Comparison of ENCODE assay signal across 19 cellular contexts in genomic region chr5:37955748-37956147, GRCh38.
DNase-seq lines count a peak whose midpoint lies in the region; FAIRE-seq and TF ChIP-seq lines count a peak whose summit lies in the region.
"Had no signal": no experiment of that assay in that cellular context is flagged by ENCODE, and none has a peak within 500 bp of the region (broad histone marks: within the 10 kb centered on the region; RNA-seq: fewer than 3 reads in every experiment).

No MANE protein-coding gene starts in this region.

- POLR2A ChIA-PET in HEK293 (lab: Yijun Ruan, JAX), result no interaction called here
- POLR2A ChIA-PET in Caco-2 (lab: Charles Lee), result no interaction called here
- POLR2A ChIA-PET in HEK293T (lab: Yijun Ruan, JAX), result interaction anchor here (1.3 kb wide), 1 partner anchor 14 kb away, joined by 3 read pairs; no protein-coding TSS in a partner anchor

- H3K36me3 Mint-ChIP-seq in Caco-2 (ENCODE audit: insufficient read depth, unreplicated experiment), result no peaks in the 10 kb centered on the region
- H3K36me3 Mint-ChIP-seq: CD4-positive, alpha-beta memory T cell had no signal

- no peak overlapping the region for H3K27ac Mint-ChIP-seq in Caco-2 (ENCODE audit: unreplicated experiment)
- H3K27ac Mint-ChIP-seq: CD4-positive, alpha-beta memory T cell; HFFc6 had no signal

- FAIRE-seq in bronchial epithelial cell (lab: Jason Lieb, UNC), result no peak
- FAIRE-seq: G401.6, GM12878, GM19239, H1 had no signal

- H3K4me3 Mint-ChIP-seq in Caco-2 (ENCODE audit: unreplicated experiment), result no peak overlapping the region
- H3K4me3 Mint-ChIP-seq: CD4-positive, alpha-beta memory T cell; HFFc6 had no signal

- no peak overlapping the region for H3K4me3 ChIP-seq in HEK293 (ENCODE audit: low read depth, low read length)
- no peak overlapping the region for H3K4me3 ChIP-seq in bronchial epithelial cell (ENCODE audit: low read depth, low read length)
- no peak overlapping the region for H3K4me3 ChIP-seq in Caco-2 (ENCODE audit: low read depth, low read length)
- H3K4me3 ChIP-seq: GM12878, GM23248 had no signal

- H3K9me3 Mint-ChIP-seq in Caco-2 (ENCODE audit: unreplicated experiment), result peaks cover 34% of the 10 kb centered on the region

- CTCF ChIA-PET in HEK293 (lab: Yijun Ruan, JAX) (interaction anchor here (0.5 to 0.6 kb wide), 2 partner anchors 243 to 544 kb away, joined by 3 read pairs; no protein-coding TSS in a partner anchor), Caco-2 (lab: Charles Lee) (no interaction called here), HEK293T (lab: Yijun Ruan, JAX) (no interaction called here)

- H3K27me3 Mint-ChIP-seq in Caco-2 (ENCODE audit: insufficient read depth, unreplicated experiment), result no peaks in the 10 kb centered on the region

- intact Hi-C loops in Caco-2 (cut with micrococcal nuclease; ENCODE audit: unreplicated experiment), result no loop called here

- H3K36me3 ChIP-seq in HEK293 (ENCODE audit: control insufficient read depth in 2 of 2, insufficient read depth in 1 of 2, low read length in 2 of 2) (no peaks in the 10 kb centered on the region), bronchial epithelial cell (ENCODE audit: control insufficient read depth, insufficient read depth, low read length) (no peaks in the 10 kb centered on the region), Caco-2 (ENCODE audit: control insufficient read depth, insufficient read depth, low read length) (no peaks in the 10 kb centered on the region)

- H3K4me1 Mint-ChIP-seq in Caco-2 (ENCODE audit: low read depth, unreplicated experiment), result no peaks in the 10 kb centered on the region
- H3K4me1 Mint-ChIP-seq: CD4-positive, alpha-beta memory T cell had no signal

- BruUV-seq in Caco-2 (replicated peaks; lab: Mats Ljungman, UMichigan), result no TSS peak

- DNase-seq in DMS53 treated with DMSO at 0.1 percent for 48 hours (lab: John Stamatoyannopoulos, UW; ENCODE audit: unreplicated experiment) (peak; percentile 0), bronchial epithelial cell (ENCODE audit: low read depth) (peak; percentile 6), GM10266 (ENCODE audit: extremely low spot score) (no peak), Caco-2 (no peak), HEK293T (ENCODE audit: extremely low spot score) (no peak)
- DNase-seq: C1 segment of cervical spinal cord; CD4-positive, alpha-beta memory T cell; COR-L47; DMS153; DMS79 treated with DMSO at 0.1 percent for 48 hours; GM23248; H7; HCEC 1CT; HFFc6 had no signal

- H3K27me3 ChIP-seq in bronchial epithelial cell (ENCODE audit: control insufficient read depth, insufficient read depth, low read length) (no peaks in the 10 kb centered on the region), Caco-2 (replicated peaks; ENCODE audit: control insufficient read depth, insufficient read depth, low read length) (no peaks in the 10 kb centered on the region)

- no peaks in the 10 kb centered on the region; the same call in 1 of the 2 replicates for H3K9me3 ChIP-seq in HEK293 (ENCODE audit: control insufficient read depth, insufficient read depth, low read depth, low read length)
- H3K9me3 ChIP-seq in Caco-2, result peaks cover 18% of the 10 kb centered on the region; the same call in 1 of the 2 replicates

- no peak overlapping the region for H3K27ac ChIP-seq in HEK293 (ENCODE audit: extremely low read depth, low read depth, low read length)
- H3K27ac ChIP-seq: GM23248 had no signal

- TF ChIP-seq CTCF in HEK293 (tag by site-specific recombination; IDR thresholded peaks at IDR 0.05), result no peak
- TF ChIP-seq CTCF in bronchial epithelial cell (IDR thresholded peaks at IDR 0.05; ENCODE audit: insufficient read depth, low read length, severe bottlenecking), result no peak
- TF ChIP-seq CTCF in GM10266 (IDR thresholded peaks at IDR 0.05; ENCODE audit: control insufficient read depth, insufficient read depth, low read depth, missing control alignments), result no peak
- no peak for TF ChIP-seq CTCF in Caco-2 (IDR thresholded peaks at IDR 0.05; ENCODE audit: insufficient read depth in 1 of 2, low read depth in 1 of 2, low read length in 1 of 2, severe bottlenecking in 1 of 2, unreplicated experiment in 1 of 2)

- H3K4me1 ChIP-seq in HEK293 (ENCODE audit: control insufficient read depth, insufficient read depth, low read length) (no peaks in the 10 kb centered on the region), Caco-2 (no peaks in the 10 kb centered on the region)

TF ChIP-seq in HEK293, 187 proteins besides CTCF, POLR2A, EP300 and RAD21 (continues in another document):
- TF ChIP-seq ZNF184 (tag by site-specific recombination; IDR thresholded peaks at IDR 0.05) (0 out of 2 replicates have a peak, but pooled peaks have one; percentile 12), ZNF175 (tag by site-specific recombination; IDR thresholded peaks at IDR 0.05) (no peak), ZNF223 (tag by site-specific recombination; IDR thresholded peaks at IDR 0.05) (no peak), ZNF501 (tag by site-specific recombination; IDR thresholded peaks at IDR 0.05) (no peak), OSR2 (tag by site-specific recombination; IDR thresholded peaks at IDR 0.05) (no peak), ZNF791 (tag by site-specific recombination; IDR thresholded peaks at IDR 0.05) (no peak), REPIN1 (tag by site-specific recombination; IDR thresholded peaks at IDR 0.05; ENCODE audit: low read depth) (no peak), SCRT2 (tag by site-specific recombination; IDR thresholded peaks at IDR 0.05) (peak; percentile 86), TSHZ1 (tag by site-specific recombination; IDR thresholded peaks at IDR 0.05; ENCODE audit: borderline replicate concordance) (no peak)

TF ChIP-seq in HEK293T, 16 proteins besides CTCF, POLR2A, EP300 and RAD21:
- TF ChIP-seq ARNT (IDR thresholded peaks at IDR 0.05) (no peak), L3MBTL2 (conservative IDR thresholded peaks at IDR 0.05) (no peak), TARDBP (IDR thresholded peaks at IDR 0.05) (no peak), ELF4 (IDR thresholded peaks at IDR 0.05) (no peak), BHLHE40 (IDR thresholded peaks at IDR 0.05; ENCODE audit: borderline replicate concordance) (no peak), HDGF (IDR thresholded peaks at IDR 0.05; ENCODE audit: borderline replicate concordance) (no peak), ZNF384 (IDR thresholded peaks at IDR 0.05) (no peak), SP1 (IDR thresholded peaks at IDR 0.05) (no peak), SUZ12 (IDR thresholded peaks at IDR 0.05) (no peak), LEF1 (IDR thresholded peaks at IDR 0.05; ENCODE audit: borderline replicate concordance) (no peak), CTBP1 (IDR thresholded peaks at IDR 0.05; ENCODE audit: borderline replicate concordance) (no peak), FOXM1 (IDR thresholded peaks at IDR 0.05; ENCODE audit: borderline replicate concordance) (no peak), NFRKB (IDR thresholded peaks at IDR 0.05) (no peak), PKNOX1 (IDR thresholded peaks at IDR 0.05) (no peak), FOXK2 (IDR thresholded peaks at IDR 0.05) (no peak), FOXA1 (IDR thresholded peaks at IDR 0.05) (no peak)
TF ChIP-seq in HEK293T: peak in this region for 0.

Comparison
In these comparisons a context has a peak if more than half of its experiments do, and no peak if none do; other contexts are left out.
1. DNase-seq: peak in DMS53 treated with DMSO at 0.1 percent for 48 hours (single experiment) and bronchial epithelial cell (single experiment); none in GM10266 (single experiment), Caco-2 (0 of 2) and HEK293T (single experiment).